ENCODE assay signal across 8 cellular contexts in the genomic region with DNA sequence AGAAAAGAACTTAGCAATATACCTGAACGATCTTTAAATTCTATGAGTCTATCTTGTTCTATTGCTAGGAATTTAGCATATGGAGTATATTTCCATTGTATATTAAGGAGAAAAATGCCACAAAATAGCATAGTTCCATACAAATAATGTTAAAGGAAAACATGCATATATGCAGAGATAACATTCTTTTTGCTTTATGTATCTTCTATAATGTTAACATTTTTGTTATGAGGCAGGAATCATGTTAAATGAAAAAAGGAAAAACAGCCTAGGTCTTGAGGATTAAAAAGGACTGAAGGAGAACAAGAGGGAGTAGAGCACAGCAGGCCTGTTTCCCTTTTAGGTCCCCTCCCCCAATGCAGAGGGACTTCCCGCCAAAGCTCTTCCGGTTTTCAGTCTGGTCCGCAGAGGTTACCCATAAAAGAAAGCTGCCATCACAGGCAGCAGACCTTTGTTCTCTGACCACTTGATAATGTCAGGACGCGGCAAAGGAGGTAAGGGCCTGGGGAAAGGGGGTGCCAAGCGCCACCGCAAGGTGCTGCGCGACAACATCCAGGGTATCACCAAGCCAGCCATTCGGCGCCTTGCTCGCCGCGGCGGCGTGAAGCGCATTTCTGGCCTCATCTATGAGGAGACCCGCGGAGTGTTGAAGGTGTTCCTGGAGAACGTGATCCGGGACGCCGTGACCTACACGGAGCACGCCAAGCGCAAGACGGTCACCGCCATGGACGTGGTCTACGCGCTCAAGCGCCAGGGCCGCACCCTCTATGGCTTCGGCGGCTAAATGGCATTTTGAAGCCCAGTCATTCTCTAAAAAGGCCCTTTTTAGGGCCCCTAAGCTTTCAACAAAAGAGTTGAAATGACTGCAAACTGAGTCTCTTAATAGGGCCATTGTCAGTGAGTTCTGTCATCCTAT.
DNase-seq lines count a peak whose midpoint lies in the region; ATAC-seq and TF ChIP-seq lines count a peak whose summit lies in the region.

No MANE protein-coding gene starts in this region.

- POLR2A ChIA-PET in BJ (lab: Charles Lee) = interaction anchor here (1.0 kb wide), 1 partner anchor 754 kb away, joined by 3 read pairs; a partner anchor contains a TSS

- in situ Hi-C loops in brain microvascular endothelial cell (cut with HindIII; ENCODE audit: low pct_ligation_motif_present, low sequenced_read_pairs) = no loop called here

- no peaks in the 10 kb centered on the region for H3K27me3 ChIP-seq in BJ (ENCODE audit: control insufficient read depth, insufficient read depth, low read length)
- no peaks in the 10 kb centered on the region for H3K27me3 ChIP-seq in brain microvascular endothelial cell (replicated peaks)
- H3K27me3 ChIP-seq in kidney epithelial cell (ENCODE audit: control insufficient read depth, insufficient read depth, low read length) = no peaks in the 10 kb centered on the region

- no peak for TF ChIP-seq CTCF in BJ (IDR thresholded peaks at IDR 0.05; ENCODE audit: insufficient read depth, low read depth, low read length)
- peak; percentile 10 for TF ChIP-seq CTCF in brain microvascular endothelial cell (IDR thresholded peaks at IDR 0.05; ENCODE audit: low read depth, low read length, missing control alignments)
- no peak for TF ChIP-seq CTCF in kidney epithelial cell (IDR thresholded peaks at IDR 0.05; ENCODE audit: insufficient read depth, low read length, poor library complexity, severe bottlenecking)

- H3K4me3 ChIP-seq in BJ (ENCODE audit: low read depth, low read length) (peak overlapping the region; percentile 66), brain microvascular endothelial cell (ENCODE audit: low read depth, low read length) (peak overlapping the region; percentile 79), kidney epithelial cell (ENCODE audit: low read depth, low read length) (peak overlapping the region; percentile 52)

- DNase-seq in BJ (ENCODE audit: low read depth) (no peak), brain microvascular endothelial cell (peak; percentile 9), kidney epithelial cell (ENCODE audit: low read depth) (no peak), DMS79 treated with DMSO at 0.1 percent for 48 hours (lab: John Stamatoyannopoulos, UW) (no peak)
- DNase-seq in T-helper 2 cell treated with Interferon-gamma antibody and Interleukin-4, amounts not matched to agents 5 μg/mL and 100 μg/mL, for 36 hours (ENCODE audit: low spot score) = peak; percentile 77
- peak; percentile 55 for DNase-seq in stimulated activated CD4-positive, alpha-beta T cell treated with anti-CD3 and anti-CD28 coated beads, Interleukin-4, amount 100 ng/mL, for 1 hour

- peak; percentile 61 for ATAC-seq in GM19351 (IDR thresholded peaks at IDR 0.05; ENCODE audit: unreplicated experiment)
- peak; percentile 34 for ATAC-seq in HG03469 (IDR thresholded peaks at IDR 0.05; ENCODE audit: unreplicated experiment)

- H3K27ac Mint-ChIP-seq in T-helper 2 cell treated with Interferon-gamma antibody and Interleukin-4, amounts not matched to agents 5 μg/mL and 100 μg/mL, for 36 hours = peak overlapping the region; percentile 97

- peaks cover 27% of the 10 kb centered on the region for H3K36me3 Mint-ChIP-seq in T-helper 2 cell treated with Interferon-gamma antibody and Interleukin-4, amounts not matched to agents 5 μg/mL and 100 μg/mL, for 36 hours (ENCODE audit: low read depth)

- peaks cover 40% of the 10 kb centered on the region for H3K4me1 Mint-ChIP-seq in T-helper 2 cell treated with Interferon-gamma antibody and Interleukin-4, amounts not matched to agents 5 μg/mL and 100 μg/mL, for 36 hours (ENCODE audit: low read depth)

- peak overlapping the region; percentile 93 for H3K4me3 Mint-ChIP-seq in T-helper 2 cell treated with Interferon-gamma antibody and Interleukin-4, amounts not matched to agents 5 μg/mL and 100 μg/mL, for 36 hours

- H3K36me3 ChIP-seq in BJ (ENCODE audit: control insufficient read depth, insufficient read depth, low read length) (no peaks in the 10 kb centered on the region), brain microvascular endothelial cell (replicated peaks) (no peaks in the 10 kb centered on the region), kidney epithelial cell (ENCODE audit: control insufficient read depth, insufficient read depth, low read length) (no peaks in the 10 kb centered on the region)

- no peaks in the 10 kb centered on the region for H3K27me3 Mint-ChIP-seq in T-helper 2 cell treated with Interferon-gamma antibody and Interleukin-4, amounts not matched to agents 5 μg/mL and 100 μg/mL, for 36 hours (ENCODE audit: low read depth)

- CTCF ChIA-PET in BJ (lab: Yijun Ruan, JAX) = interaction anchor here (1.0 kb wide), 1 partner anchor 8 kb away, joined by 4 read pairs; a partner anchor contains a TSS

- H3K9me3 Mint-ChIP-seq in T-helper 2 cell treated with Interferon-gamma antibody and Interleukin-4, amounts not matched to agents 5 μg/mL and 100 μg/mL, for 36 hours = no peaks in the 10 kb centered on the region

- H3K27ac ChIP-seq in brain microvascular endothelial cell = peak overlapping the region; percentile 33

Comparison
In these comparisons a context has a peak if more than half of its experiments do, and no peak if none do; other contexts are left out.
1. DNase-seq: peak in T-helper 2 cell treated with Interferon-gamma antibody and Interleukin-4, amounts not matched to agents 5 μg/mL and 100 μg/mL, for 36 hours (single experiment), brain microvascular endothelial cell (single experiment) and stimulated activated CD4-positive, alpha-beta T cell treated with anti-CD3 and anti-CD28 coated beads, Interleukin-4, amount 100 ng/mL, for 1 hour (single experiment); none in BJ (single experiment), kidney epithelial cell (single experiment) and DMS79 treated with DMSO at 0.1 percent for 48 hours (single experiment).
2. Peak in every context shown above with its lines, with median percentiles within 50 percentile points of each other: H3K4me3 ChIP-seq.